2 cellular contexts compared by ENCODE assay signal in genomic region chr20:63081831-63082230, GRCh38.
A peak's percentile ranks its signal among the peaks of the same experiment; 100 is the strongest.
TF ChIP-seq lines count a peak whose summit lies in the region.

No MANE protein-coding gene starts in this region.

TF ChIP-seq in GM23338, 12 proteins besides CTCF, POLR2A, EP300 and RAD21 (continued from another document):
- TF ChIP-seq ETS1 (IDR thresholded peaks at IDR 0.05) (no peak), EZH2phosphoT487 (IDR thresholded peaks at IDR 0.05; ENCODE audit: unreplicated experiment) (no peak), EZH2 (IDR thresholded peaks at IDR 0.05; ENCODE audit: low read depth, unreplicated experiment) (no peak), CREB1 (CRISPR knock-in tag; IDR thresholded peaks at IDR 0.05; ENCODE audit: low read depth) (no peak), ZNF462 (CRISPR knock-in tag; IDR thresholded peaks at IDR 0.05) (no peak), STAT1 (IDR thresholded peaks at IDR 0.05; ENCODE audit: unreplicated experiment) (no peak), ZNF114 (CRISPR knock-in tag; IDR thresholded peaks at IDR 0.05) (no peak), JUNB (IDR thresholded peaks at IDR 0.05; ENCODE audit: unreplicated experiment) (no peak), REST (IDR thresholded peaks at IDR 0.05; ENCODE audit: unreplicated experiment) (no peak), ZNF331 (CRISPR knock-in tag; IDR thresholded peaks at IDR 0.05; ENCODE audit: low read depth) (no peak)

TF ChIP-seq in HepG2, 621 proteins besides CTCF, POLR2A, EP300 and RAD21 (continued from another document):
- TF ChIP-seq ZBTB49 (CRISPR knock-in tag; IDR thresholded peaks at IDR 0.05; ENCODE audit: borderline replicate concordance) = no peak
- 0 out of 2 replicates have a peak, but pooled peaks have one; percentile 5 for TF ChIP-seq ARID4A (CRISPR knock-in tag; IDR thresholded peaks at IDR 0.05; ENCODE audit: borderline replicate concordance)
- TF ChIP-seq AHDC1 (CRISPR knock-in tag; IDR thresholded peaks at IDR 0.05; ENCODE audit: borderline replicate concordance) = 0 out of 2 replicates have a peak, but pooled peaks have one; percentile 6
- 0 out of 2 replicates have a peak, but pooled peaks have one; percentile 18 for TF ChIP-seq ZNF749 (CRISPR knock-in tag; IDR thresholded peaks at IDR 0.05; ENCODE audit: borderline replicate concordance)
- TF ChIP-seq MEF2D (CRISPR knock-in tag; IDR thresholded peaks at IDR 0.05) = 0 out of 2 replicates have a peak, but pooled peaks have one; percentile 9
